22 cellular contexts compared by ENCODE assay signal in the genomic region with DNA sequence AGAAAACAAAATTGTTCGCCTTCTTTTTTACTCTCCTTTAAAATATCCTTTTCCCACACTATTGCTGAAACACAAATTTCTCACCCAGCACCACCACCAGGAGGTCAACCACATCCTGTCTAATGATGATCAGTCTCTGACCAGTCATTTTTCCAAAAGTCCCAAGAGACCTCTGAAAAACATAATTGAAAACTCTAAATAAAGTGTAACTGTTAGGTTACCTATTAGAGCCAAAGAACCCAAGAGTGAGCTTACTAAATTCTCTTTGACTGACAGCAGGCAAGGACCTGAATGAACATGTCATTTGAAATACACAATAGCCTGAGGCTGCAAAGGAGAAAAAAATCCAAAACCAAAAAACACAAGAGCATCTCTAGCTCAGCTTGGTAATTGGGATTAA.
DNase-seq lines count a peak whose midpoint lies in the region; ATAC-seq, FAIRE-seq and TF ChIP-seq lines count a peak whose summit lies in the region.
"Had no signal": no experiment of that assay in that cellular context is flagged by ENCODE, and none has a peak within 500 bp of the region (broad histone marks: within the 10 kb centered on the region; RNA-seq: fewer than 3 reads in every experiment).

No MANE protein-coding gene starts in this region.

- no peak overlapping the region for H3K4me3 ChIP-seq in left ventricle myocardium inferior
- H3K4me3 ChIP-seq in fibroblast of mammary gland (ENCODE audit: control insufficient read depth, low read depth, low read length) = no peak overlapping the region
- H3K4me3 ChIP-seq: BLaER1, GM23338 had no signal

- H3K9me3 ChIP-seq in left ventricle myocardium inferior (replicated peaks) = peaks cover 3% of the 10 kb centered on the region
- H3K9me3 ChIP-seq: BLaER1 had no signal

- H3K27ac ChIP-seq in left ventricle myocardium inferior (replicated peaks) = peak overlapping the region; percentile 54
- H3K27ac ChIP-seq: BLaER1 had no signal

- ATAC-seq in left ventricle myocardium superior = no peak
- no peak for ATAC-seq in HG03520 (IDR thresholded peaks at IDR 0.05; ENCODE audit: unreplicated experiment)
- ATAC-seq: GM23338, SK-N-SH treated with all-trans-retinoic acid at 6 μM for 48 hours had no signal

- H3K27me3 ChIP-seq in left ventricle myocardium inferior (ENCODE audit: low read depth) = no peaks in the 10 kb centered on the region
- H3K27me3 ChIP-seq: BLaER1 had no signal

- DNase-seq in left ventricle myocardium inferior (no peak), left ventricle myocardium superior (no peak), RCC 7860 (ENCODE audit: low spot score) (peak; percentile 80), fibroblast of mammary gland (ENCODE audit: low read depth) (peak; percentile 65), posterior cingulate gyrus (no peak), activated gamma-delta T cell (lab: John Stamatoyannopoulos, UW) (no peak), HuH-7.5 (ENCODE audit: low spot score) (no peak)
- DNase-seq: CD8-positive, alpha-beta memory T cell; DMS79 treated with DMSO at 0.1 percent for 48 hours; GDM1; NCI-H2029; NCI-H2171 treated with DMSO at 0.1 percent for 48 hours; NCI-H774; SHP77 treated with DMSO at 0.1 percent for 48 hours had no signal

- H3K4me1 ChIP-seq in left ventricle myocardium inferior = peaks cover 12% of the 10 kb centered on the region
- H3K4me1 ChIP-seq: BLaER1 had no signal

- TF ChIP-seq CTCF in left ventricle myocardium inferior (IDR thresholded peaks at IDR 0.05; ENCODE audit: borderline replicate concordance) (no peak), fibroblast of mammary gland (conservative IDR thresholded peaks at IDR 0.05; ENCODE audit: control insufficient read depth, insufficient read depth, low read depth, low read length) (peak; percentile 11)

- intact Hi-C loops in left ventricle myocardium inferior (cut with micrococcal nuclease) (no loop called here), left ventricle myocardium superior (cut with micrococcal nuclease) (no loop called here), posterior cingulate gyrus (cut with DNase I) (loop anchor here (10.0 kb wide), 1 partner anchor 55 kb away; no protein-coding TSS in a partner anchor)

- FAIRE-seq in RCC 7860 (lab: Jason Lieb, UNC) = peak; percentile 99
- FAIRE-seq: A204.1, D721Med, GM12891, GM18507 had no signal

- H3K36me3 ChIP-seq in left ventricle myocardium inferior = no peaks in the 10 kb centered on the region
- H3K36me3 ChIP-seq: BLaER1 had no signal

Comparison
In these comparisons a context has a peak if more than half of its experiments do, and no peak if none do; other contexts are left out.
1. DNase-seq: peak in RCC 7860 (single experiment) and fibroblast of mammary gland (single experiment); none in left ventricle myocardium inferior (single experiment), left ventricle myocardium superior (single experiment), posterior cingulate gyrus (0 of 10), activated gamma-delta T cell (single experiment) and HuH-7.5 (single experiment).